ENCODE assay signal across 30 cellular contexts in genomic region chr12:114272071-114272470, GRCh38.
"Had no signal": no experiment of that assay in that cellular context is flagged by ENCODE, and none has a peak within 500 bp of the region (broad histone marks: within the 10 kb centered on the region; RNA-seq: fewer than 3 reads in every experiment).

No MANE protein-coding gene starts in this region.

- H3K36me3 Mint-ChIP-seq: activated CD4-positive, alpha-beta memory T cell treated with anti-CD3 and anti-CD28 coated beads for 36 hours; activated naive CD4-positive, alpha-beta T cell treated with anti-CD3 and anti-CD28 coated beads, Interleukin-2, amount 50 U/mL, for 24 hours; naive thymus-derived CD4-positive, alpha-beta T cell had no signal

- H3K27ac Mint-ChIP-seq: activated CD4-positive, alpha-beta memory T cell treated with anti-CD3 and anti-CD28 coated beads for 36 hours; activated CD4-positive, alpha-beta T cell treated with anti-CD3 and anti-CD28 coated beads, Interleukin-2, amount 10 ng/mL, durations not matched to agents 24 days and 14 days; activated naive CD4-positive, alpha-beta T cell treated with anti-CD3 and anti-CD28 coated beads, Interleukin-2, amount 50 U/mL, for 24 hours; activated naive CD8-positive, alpha-beta T cell treated with anti-CD3 and anti-CD28 coated beads, Interleukin-2, amount 50 U/mL, for 24 hours; activated T-cell treated with anti-CD3 and anti-CD28 coated beads, Interleukin-2, amount 50 U/mL, for 24 hours; activated T-helper 17 cell treated with anti-CD3 and anti-CD28 coated beads, Interleukin-2, amount 50 U/mL, for 72 hours; effector memory CD8-positive, alpha-beta T cell; naive thymus-derived CD4-positive, alpha-beta T cell; progenitor cell of endocrine pancreas had no signal

- H3K9me3 ChIP-seq: heart left ventricle, left ventricle myocardium inferior, ovary, testis, transverse colon, uterus had no signal

- H3K9me3 Mint-ChIP-seq: activated CD4-positive, alpha-beta memory T cell treated with anti-CD3 and anti-CD28 coated beads for 36 hours; activated CD4-positive, alpha-beta T cell treated with anti-CD3 and anti-CD28 coated beads, Interleukin-2, amount 10 ng/mL, durations not matched to agents 24 days and 14 days; activated naive CD4-positive, alpha-beta T cell treated with anti-CD3 and anti-CD28 coated beads, Interleukin-2, amount 50 U/mL, for 24 hours; activated naive CD8-positive, alpha-beta T cell treated with anti-CD3 and anti-CD28 coated beads, Interleukin-2, amount 50 U/mL, for 24 hours; activated T-cell treated with anti-CD3 and anti-CD28 coated beads, Interleukin-2, amount 50 U/mL, for 24 hours; activated T-helper 17 cell treated with anti-CD3 and anti-CD28 coated beads, Interleukin-2, amount 50 U/mL, for 72 hours had no signal

- DNase-seq: activated CD4-positive, alpha-beta memory T cell treated with anti-CD3 and anti-CD28 coated beads for 36 hours; activated CD4-positive, alpha-beta T cell treated with anti-CD3 and anti-CD28 coated beads, Interleukin-2, amount 10 ng/mL, durations not matched to agents 24 days and 14 days; activated CD4-positive, CD25-positive, alpha-beta regulatory T cell treated with anti-CD3 and anti-CD28 coated beads, Interleukin-2, amount 50 U/mL, for 72 hours; activated CD8-positive, alpha-beta memory T cell treated with anti-CD3 and anti-CD28 coated beads, Interleukin-2, amount 50 U/mL, for 48 hours; activated naive CD8-positive, alpha-beta T cell treated with anti-CD3 and anti-CD28 coated beads, Interleukin-2, amount 50 U/mL, for 24 hours; activated T-cell treated with anti-CD3 and anti-CD28 coated beads, Interleukin-2, amount 50 U/mL, for 24 hours; amygdala; caudate nucleus; cortex of kidney; effector memory CD8-positive, alpha-beta T cell; foreskin fibroblast; heart left ventricle; hypothalamus; kidney glomerular epithelial cell; left ventricle myocardium inferior; naive thymus-derived CD4-positive, alpha-beta T cell; ovary; stimulated activated CD4-positive, alpha-beta T cell treated with anti-CD3 and anti-CD28 coated beads, Interleukin-12 subunit alpha, Interleukin-12 subunit beta, amount 100 ng/mL, for 4 hours; stimulated activated CD4-positive, alpha-beta T cell treated with anti-CD3 and anti-CD28 coated beads, Interleukin-4, amount 100 ng/mL, for 1 hour; stimulated activated naive CD8-positive, alpha-beta T cell treated with anti-CD3 and anti-CD28 coated beads, Interleukin-15, Interleukin-2, amounts not matched to agents 100 U/mL and 50 U/mL, for 24 hours; T1000; testis; transverse colon; uterus; WERI-Rb-1 had no signal

- H3K4me1 ChIP-seq: testis, transverse colon had no signal

- H3K4me3 ChIP-seq: heart left ventricle, left ventricle myocardium inferior, ovary, skin epidermis, testis, transverse colon, uterus had no signal

- H3K27ac ChIP-seq: heart left ventricle, left ventricle myocardium inferior, ovary, skin epidermis, testis, transverse colon, uterus, WERI-Rb-1 had no signal

- H3K27me3 Mint-ChIP-seq: activated CD4-positive, alpha-beta T cell treated with anti-CD3 and anti-CD28 coated beads, Interleukin-2, amount 10 ng/mL, durations not matched to agents 24 days and 14 days; activated T-cell treated with anti-CD3 and anti-CD28 coated beads, Interleukin-2, amount 50 U/mL, for 24 hours had no signal

- H3K27me3 ChIP-seq: ovary, testis, uterus had no signal

- H3K4me3 Mint-ChIP-seq: activated CD4-positive, alpha-beta memory T cell treated with anti-CD3 and anti-CD28 coated beads for 36 hours; activated CD4-positive, alpha-beta T cell treated with anti-CD3 and anti-CD28 coated beads, Interleukin-2, amount 10 ng/mL, durations not matched to agents 24 days and 14 days; activated naive CD4-positive, alpha-beta T cell treated with anti-CD3 and anti-CD28 coated beads, Interleukin-2, amount 50 U/mL, for 24 hours; activated naive CD8-positive, alpha-beta T cell treated with anti-CD3 and anti-CD28 coated beads, Interleukin-2, amount 50 U/mL, for 24 hours; activated T-cell treated with anti-CD3 and anti-CD28 coated beads, Interleukin-2, amount 50 U/mL, for 24 hours; activated T-helper 17 cell treated with anti-CD3 and anti-CD28 coated beads, Interleukin-2, amount 50 U/mL, for 72 hours; effector memory CD8-positive, alpha-beta T cell; naive thymus-derived CD4-positive, alpha-beta T cell had no signal

- H3K4me1 Mint-ChIP-seq: activated CD4-positive, alpha-beta T cell treated with anti-CD3 and anti-CD28 coated beads, Interleukin-2, amount 10 ng/mL, durations not matched to agents 24 days and 14 days; activated naive CD4-positive, alpha-beta T cell treated with anti-CD3 and anti-CD28 coated beads, Interleukin-2, amount 50 U/mL, for 24 hours; activated naive CD8-positive, alpha-beta T cell treated with anti-CD3 and anti-CD28 coated beads, Interleukin-2, amount 50 U/mL, for 24 hours; activated T-helper 17 cell treated with anti-CD3 and anti-CD28 coated beads, Interleukin-2, amount 50 U/mL, for 72 hours; naive thymus-derived CD4-positive, alpha-beta T cell had no signal

- H3K36me3 ChIP-seq: heart left ventricle, left ventricle myocardium inferior, ovary, transverse colon, uterus, WERI-Rb-1 had no signal

- ATAC-seq: activated naive CD8-positive, alpha-beta T cell treated with anti-CD3 and anti-CD28 coated beads, Interleukin-2, amount 50 U/mL, for 24 hours; activated T-helper 17 cell treated with anti-CD3 and anti-CD28 coated beads, Interleukin-2, amount 50 U/mL, for 72 hours; effector memory CD8-positive, alpha-beta T cell; heart left ventricle; naive thymus-derived CD4-positive, alpha-beta T cell; sciatic nerve; stimulated activated naive CD8-positive, alpha-beta T cell treated with anti-CD3 and anti-CD28 coated beads, Interleukin-15, Interleukin-2, amounts not matched to agents 100 U/mL and 50 U/mL, for 24 hours had no signal
